1 cellular context compared by ENCODE assay signal in the genomic region with DNA sequence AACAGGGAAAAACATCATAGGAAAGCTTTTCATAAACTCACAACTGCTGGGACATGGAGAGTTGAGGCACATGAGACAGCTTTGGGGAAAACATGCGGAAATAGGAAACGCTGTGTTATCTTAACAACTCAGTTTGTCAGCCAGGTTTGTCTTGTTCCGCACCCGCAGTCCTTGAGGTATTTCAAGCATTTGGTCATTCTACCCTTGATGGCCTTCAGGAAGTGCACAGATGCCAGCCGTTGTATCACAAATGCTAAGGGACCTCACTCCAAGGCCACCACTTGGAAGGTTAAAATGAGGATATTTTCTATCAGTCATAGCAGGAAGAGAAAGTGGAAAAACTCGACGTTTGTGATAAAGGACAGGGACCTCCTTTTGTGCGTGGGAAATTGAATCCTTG.
TF ChIP-seq lines count a peak whose summit lies in the region.

No MANE protein-coding gene starts in this region.

TF ChIP-seq in H1, 55 proteins besides CTCF, POLR2A, EP300 and RAD21:
- TF ChIP-seq CEBPB (IDR thresholded peaks at IDR 0.05; ENCODE audit: low read depth, low read length) (no peak), RFX5 (IDR thresholded peaks at IDR 0.05; ENCODE audit: borderline replicate concordance, low read depth, low read length) (no peak)
